In genomic region chrX:15203694-15204093, GRCh38 we compare ENCODE assay signal across 3 cellular contexts.
TF ChIP-seq lines count a peak whose summit lies in the region.

No MANE protein-coding gene starts in this region.

TF ChIP-seq in A549, 52 proteins besides CTCF, POLR2A, EP300 and RAD21:
- TF ChIP-seq RNF2 (IDR thresholded peaks at IDR 0.05; ENCODE audit: borderline replicate concordance, low read depth): no peak
- TF ChIP-seq MYC (IDR thresholded peaks at IDR 0.05; ENCODE audit: borderline replicate concordance, low read length): no peak
- TF ChIP-seq SREBF2 (IDR thresholded peaks at IDR 0.05): no peak
- TF ChIP-seq CBX8 (IDR thresholded peaks at IDR 0.05): no peak
TF ChIP-seq in A549: peak in this region for 0.

TF ChIP-seq in GM12878, 131 proteins besides CTCF, POLR2A, EP300 and RAD21 (continues in another document):
- TF ChIP-seq ZBTB40 (IDR thresholded peaks at IDR 0.05; ENCODE audit: borderline replicate concordance): no peak
- TF ChIP-seq BCL3 (IDR thresholded peaks at IDR 0.05; ENCODE audit: borderline replicate concordance, insufficient read depth, low read depth, low read length, poor library complexity, severe bottlenecking): no peak
- no peak for TF ChIP-seq SREBF1 (IDR thresholded peaks at IDR 0.05; ENCODE audit: low read length)
- no peak for TF ChIP-seq ASH2L (IDR thresholded peaks at IDR 0.05; ENCODE audit: borderline replicate concordance, low read depth)
- TF ChIP-seq POU2F2 (IDR thresholded peaks at IDR 0.05; ENCODE audit: borderline replicate concordance, low read depth, low read length): no peak
- TF ChIP-seq TARDBP (IDR thresholded peaks at IDR 0.05; ENCODE audit: borderline replicate concordance): no peak
- TF ChIP-seq TCF12 (IDR thresholded peaks at IDR 0.05; ENCODE audit: low read depth, low read length): no peak
- no peak for TF ChIP-seq CUX1 (IDR thresholded peaks at IDR 0.05; ENCODE audit: insufficient replicate concordance, low read depth, low read length)
- TF ChIP-seq HCFC1 (IDR thresholded peaks at IDR 0.05; ENCODE audit: low read length): no peak
- TF ChIP-seq ELK1 (IDR thresholded peaks at IDR 0.05; ENCODE audit: low read depth, low read length): no peak
- no peak for TF ChIP-seq HDGF (IDR thresholded peaks at IDR 0.05)
- TF ChIP-seq JUNB (IDR thresholded peaks at IDR 0.05): no peak

TF ChIP-seq in GM23338, 12 proteins besides CTCF, POLR2A, EP300 and RAD21:
- TF ChIP-seq ZNF462 (CRISPR knock-in tag; IDR thresholded peaks at IDR 0.05) (no peak), EZH2 (IDR thresholded peaks at IDR 0.05; ENCODE audit: low read depth, unreplicated experiment) (no peak)
